15 cellular contexts compared by ENCODE assay signal in the genomic region with DNA sequence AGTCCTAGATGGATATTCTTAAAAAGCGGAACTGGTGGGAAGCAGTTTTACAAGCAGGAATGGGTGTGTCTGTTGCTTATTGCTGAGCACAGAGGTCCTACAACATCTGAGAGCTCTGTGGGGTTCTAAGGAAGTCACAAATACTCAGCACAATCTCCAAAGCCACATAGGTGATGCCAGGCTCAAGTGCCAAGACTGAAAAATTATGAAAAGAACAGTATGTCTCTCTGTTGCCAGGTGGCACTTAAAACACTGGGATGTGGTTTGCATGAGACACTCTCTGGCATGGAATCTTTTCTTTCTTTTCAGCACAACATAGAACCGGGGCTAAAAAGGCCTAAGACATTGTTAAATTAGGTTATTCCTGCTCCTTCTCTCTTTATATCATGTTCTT.
DNase-seq lines count a peak whose midpoint lies in the region; ATAC-seq and TF ChIP-seq lines count a peak whose summit lies in the region.
"Had no signal": no experiment of that assay in that cellular context is flagged by ENCODE, and none has a peak within 500 bp of the region (broad histone marks: within the 10 kb centered on the region; RNA-seq: fewer than 3 reads in every experiment).

No MANE protein-coding gene starts in this region.

- H3K4me3 Mint-ChIP-seq in mesothelial cell of epicardium = no peak overlapping the region
- H3K4me3 Mint-ChIP-seq: activated T-helper 1 cell treated with anti-CD3 and anti-CD28 coated beads, Interleukin-12 subunit alpha, Interleukin-12 subunit beta, Interleukin-2, Interleukin-4 antibody, amounts not matched to agents 30 ng/mL and 10 ng/mL and 1 ng/mL, durations not matched to agents 14 hours and 24 hours and 36 hours; effector memory CD8-positive, alpha-beta T cell had no signal

- H3K36me3 ChIP-seq in vagina = no peaks in the 10 kb centered on the region

- TF ChIP-seq POLR2A in vagina (IDR thresholded peaks at IDR 0.05) = no peak

- TF ChIP-seq CTCF in mesothelial cell of epicardium (IDR thresholded peaks at IDR 0.05; ENCODE audit: unreplicated experiment) (no peak), vagina (IDR thresholded peaks at IDR 0.05) (no peak)

- H3K4me1 Mint-ChIP-seq in mesothelial cell of epicardium = peaks cover 71% of the 10 kb centered on the region

- no peaks in the 10 kb centered on the region for H3K9me3 ChIP-seq in vagina

- H3K36me3 Mint-ChIP-seq in mesothelial cell of epicardium = no peaks in the 10 kb centered on the region

- peak overlapping the region; percentile 89 for H3K27ac Mint-ChIP-seq in mesothelial cell of epicardium
- H3K27ac Mint-ChIP-seq: activated T-helper 1 cell treated with anti-CD3 and anti-CD28 coated beads, Interleukin-12 subunit alpha, Interleukin-12 subunit beta, Interleukin-2, Interleukin-4 antibody, amounts not matched to agents 30 ng/mL and 10 ng/mL and 1 ng/mL, durations not matched to agents 14 hours and 24 hours and 36 hours; effector memory CD8-positive, alpha-beta T cell had no signal

- no peaks in the 10 kb centered on the region for H3K9me3 Mint-ChIP-seq in mesothelial cell of epicardium

- intact Hi-C loops in vagina (cut with DNase I) = no loop called here

- peaks cover 36% of the 10 kb centered on the region for H3K4me1 ChIP-seq in vagina

- DNase-seq in DMS79 treated with DMSO at 0.1 percent for 48 hours (lab: John Stamatoyannopoulos, UW) (peak; percentile 6), DMS79 (lab: John Stamatoyannopoulos, UW) (no peak), cerebellar cortex (ENCODE audit: low spot score) (peak; percentile 23), mesothelial cell of epicardium (ENCODE audit: low spot score in 2 of 2, unreplicated experiment in 2 of 2) (no peak), vagina (ENCODE audit: extremely low spot score in 2 of 2) (no peak), UCSD-AML1 (lab: John Stamatoyannopoulos, UW; ENCODE audit: unreplicated experiment) (no peak), CD1c-positive myeloid dendritic cell (ENCODE audit: extremely low spot score) (no peak)
- DNase-seq: activated CD4-positive, alpha-beta T cell treated with anti-CD3 and anti-CD28 coated beads for 4 hours; aorta; effector memory CD8-positive, alpha-beta T cell; KG1; NCI-H1930 had no signal

- H3K27me3 ChIP-seq in vagina = no peaks in the 10 kb centered on the region

- H3K27ac ChIP-seq in vagina = peak overlapping the region; percentile 69
- H3K27ac ChIP-seq: 22Rv1 had no signal

- H3K4me3 ChIP-seq in vagina = no peak overlapping the region

- ATAC-seq in GM18519 (IDR thresholded peaks at IDR 0.05; ENCODE audit: low FRiP score, unreplicated experiment) = no peak
- ATAC-seq: effector memory CD8-positive, alpha-beta T cell had no signal

- no peaks in the 10 kb centered on the region for H3K27me3 Mint-ChIP-seq in mesothelial cell of epicardium (ENCODE audit: low read depth)

Comparison
In these comparisons a context has a peak if more than half of its experiments do, and no peak if none do; other contexts are left out.
1. DNase-seq: peak in DMS79 treated with DMSO at 0.1 percent for 48 hours (single experiment) and cerebellar cortex (single experiment); none in DMS79 (single experiment), mesothelial cell of epicardium (0 of 2), vagina (0 of 2), UCSD-AML1 (single experiment) and CD1c-positive myeloid dendritic cell (single experiment).